ENCODE assay signal across 8 cellular contexts in the genomic region with DNA sequence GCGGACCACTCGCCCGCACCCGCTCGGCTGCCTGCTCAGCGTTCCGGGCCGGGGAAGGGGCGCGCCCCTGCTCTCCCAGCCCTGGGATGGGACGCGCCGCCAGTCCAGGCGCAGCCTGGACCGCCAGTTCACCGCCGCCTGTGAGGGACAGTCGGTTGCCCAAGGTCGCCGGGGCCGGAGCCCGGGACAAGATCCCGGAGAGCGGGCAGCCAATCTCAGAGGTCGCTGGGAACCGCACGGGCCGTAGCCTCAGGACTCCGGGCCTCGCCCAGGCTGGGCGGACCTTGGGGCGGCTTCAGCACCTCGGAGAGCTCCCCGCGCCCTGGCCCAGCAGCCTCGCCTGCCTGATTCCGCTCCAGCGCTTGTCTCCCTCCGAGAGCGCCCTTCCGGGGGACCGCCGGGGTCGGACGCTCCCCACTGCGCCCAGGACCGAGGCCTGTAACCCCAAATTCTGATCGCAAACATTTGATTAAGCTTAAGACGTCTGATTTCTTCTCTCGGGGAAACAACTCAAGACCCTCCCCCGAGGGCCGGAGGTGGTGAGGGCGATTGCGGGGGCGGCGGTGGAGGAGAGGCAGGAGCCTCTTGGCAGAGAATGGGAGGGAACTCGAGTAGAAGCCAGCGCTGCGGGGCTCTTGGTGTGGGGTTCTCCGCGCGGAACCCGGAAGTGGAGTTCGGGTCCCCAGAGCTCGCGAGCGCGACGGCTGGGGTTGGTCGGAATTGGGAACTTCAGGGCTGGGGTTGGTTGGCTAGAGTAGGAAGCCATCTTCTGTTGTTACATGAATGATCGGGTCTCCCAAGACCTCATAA. TPM values are rescaled to one million over a fixed set of nuclear protein-coding genes. Genes with fewer than 3 reads are reported as not detected.
A peak's percentile ranks its signal among the peaks of the same experiment; 100 is the strongest.
DNase-seq lines count a peak whose midpoint lies in the region; ATAC-seq, FAIRE-seq and TF ChIP-seq lines count a peak whose summit lies in the region.

No MANE protein-coding gene starts in this region.

- TF ChIP-seq CTCF in astrocyte of the cerebellum (IDR thresholded peaks at IDR 0.05; ENCODE audit: low read depth, low read length, missing control alignments) (no peak), hepatocyte (IDR thresholded peaks at IDR 0.05; ENCODE audit: poor library complexity) (no peak)

- no peak for FAIRE-seq in HTR-8/SVneo (lab: Jason Lieb, UNC)

- peak overlapping the region; percentile 36 for H3K4me3 ChIP-seq in astrocyte of the cerebellum (ENCODE audit: low read depth, low read length)
- H3K4me3 ChIP-seq in hepatocyte, result peak overlapping the region; percentile 58
- H3K4me3 ChIP-seq in aorta (ENCODE audit: low read length in 2 of 2), result no peak overlapping the region

- peaks cover 32% of the 10 kb centered on the region for H3K27me3 ChIP-seq in hepatocyte
- no peaks in the 10 kb centered on the region for H3K27me3 ChIP-seq in aorta (ENCODE audit: control insufficient read depth in 1 of 2, insufficient read depth in 2 of 2, low read length in 1 of 2)

- no peak overlapping the region for H2AFZ ChIP-seq in hepatocyte

- ATAC-seq in GM19397 (IDR thresholded peaks at IDR 0.05; ENCODE audit: unreplicated experiment), result peak; percentile 62
- ATAC-seq in aorta (ENCODE audit: low FRiP score), result peak; percentile 92

- intact Hi-C loops in aorta (cut with DNase I), result loop anchor here in 1 of 2 donors (5.0 kb wide), 1 partner anchor 225 kb away; a partner anchor contains a TSS

- H3K4me2 ChIP-seq in hepatocyte, result peak overlapping the region; percentile 96

- WGBS in hepatocyte (ENCODE audit: low lambda C conversion rate, missing lambda C conversion rate), result 3% methylated on average over 60 of the region's 71 CpGs
- WGBS in aorta, 2 donors, result 2 to 3% methylated on average over 66 to 71 of the region's 71 CpGs

- DNase-seq in Ammon's horn (ENCODE audit: low spot score), result peak; percentile 77
- peak; percentile 84 for DNase-seq in HTR-8/SVneo (ENCODE audit: insufficient read length, low spot score)
- DNase-seq in T-helper 9 cell, result peak; percentile 74
- DNase-seq in astrocyte of the cerebellum (ENCODE audit: low read depth), result peak; percentile 39
- DNase-seq in hepatocyte (ENCODE audit: low spot score), result peak; percentile 94
- DNase-seq in retina, result peak; percentile 92
- peak; percentile 90 to 95 for DNase-seq in aorta

- no peaks in the 10 kb centered on the region for H3K79me2 ChIP-seq in hepatocyte

- no peaks in the 10 kb centered on the region for H3K9me2 ChIP-seq in hepatocyte (replicated peaks; ENCODE audit: insufficient read depth)

- no peaks in the 10 kb centered on the region for H3K9me3 ChIP-seq in hepatocyte (ENCODE audit: low read depth)
- H3K9me3 ChIP-seq in aorta (ENCODE audit: control insufficient read depth, low read length), result no peaks in the 10 kb centered on the region

- H4K20me1 ChIP-seq in hepatocyte (ENCODE audit: insufficient read depth, poor library complexity, severe bottlenecking), result no peaks in the 10 kb centered on the region

- H3K36me3 ChIP-seq in hepatocyte (replicated peaks; ENCODE audit: insufficient read depth, low read depth) (no peaks in the 10 kb centered on the region), aorta (ENCODE audit: control insufficient read depth in 1 of 2, insufficient read depth in 2 of 2, low read length in 1 of 2) (peaks cover 0 to 3% of the 10 kb centered on the region in 2 donors)

- in situ Hi-C loops in astrocyte of the cerebellum (cut with HindIII; ENCODE audit: low sequenced_read_pairs), result no loop called here

- H3K4me1 ChIP-seq in hepatocyte (ENCODE audit: insufficient read depth), result peaks cover 23% of the 10 kb centered on the region
- H3K4me1 ChIP-seq in aorta (ENCODE audit: control insufficient read depth in 1 of 2, insufficient read depth in 2 of 2, low read length in 2 of 2), result no peaks in the 10 kb centered on the region

- H3K27ac ChIP-seq in hepatocyte, result no peak overlapping the region
- H3K27ac ChIP-seq in aorta (ENCODE audit: low read depth in 1 of 2, low read length in 2 of 2), result no peak overlapping the region

RNA-seq across cellular contexts. Expression of a gene that starts 1.1 kb away (rescaled TPM):
- total RNA-seq in hepatocyte (0.30 and 0.84 TPM in 2 replicates), aorta (under 1 TPM in 1 of 2 donors, not detected in 1; 0.29 TPM)
- polyA plus RNA-seq in hepatocyte (0.30 TPM in 1 of 2 replicates, not detected in the other), aorta (1 to 10 TPM in 1 of 2 donors, under 1 TPM in 1; 0.28 to 1.9 TPM)

RNA-seq across cellular contexts. Expression of a gene that starts 11.2 kb away (rescaled TPM):
- total RNA-seq in hepatocyte (515 and 562 TPM in 2 replicates), aorta (10 to 100 TPM; 11.8 to 23.4 TPM)
- polyA plus RNA-seq in hepatocyte (1,225 and 1,549 TPM in 2 replicates), aorta (10 to 100 TPM; 15.8 to 40.3 TPM)

RNA-seq across cellular contexts. Expression of a gene that starts 45.4 kb away (rescaled TPM):
- total RNA-seq in hepatocyte (26.6 and 28.2 TPM in 2 replicates), aorta (10 to 100 TPM; 36.1 to 61.1 TPM)
- polyA plus RNA-seq in hepatocyte (42.9 and 52.4 TPM in 2 replicates), aorta (10 to 100 TPM; 15.8 to 33.4 TPM)

Comparison
In these comparisons a context has a peak if more than half of its experiments do, and no peak if none do; other contexts are left out.
1. DNase-seq: peak in every context shown above with its lines; median percentile 94 in hepatocyte; 92 in aorta; 92 in retina; 84 in HTR-8/SVneo; 77 in Ammon's horn; 74 in T-helper 9 cell; 39 in astrocyte of the cerebellum.
2. H3K4me3 ChIP-seq: peak in astrocyte of the cerebellum (single experiment) and hepatocyte (single experiment); none in aorta (0 of 2).
3. RNA of a gene that starts 11.2 kb away (total RNA-seq): 515 to 562 TPM in hepatocyte; 11.8 to 23.4 TPM in aorta; every median in the first group is over 10 times any median in the second.